In genomic region chr19:46014534-46014933, GRCh38 we compare ENCODE assay signal across 10 cellular contexts. TPM values are rescaled to one million over a fixed set of nuclear protein-coding genes. Genes with fewer than 3 reads are reported as not detected.
A peak's percentile ranks its signal among the peaks of the same experiment; 100 is the strongest.
DNase-seq lines count a peak whose midpoint lies in the region; ATAC-seq and TF ChIP-seq lines count a peak whose summit lies in the region.
"Had no signal": no experiment of that assay in that cellular context is flagged by ENCODE, and none has a peak within 500 bp of the region (broad histone marks: within the 10 kb centered on the region; RNA-seq: fewer than 3 reads in every experiment).

No MANE protein-coding gene starts in this region.

- H3K9me3 Mint-ChIP-seq in activated B cell treated with CpG ODN at 0.5 μM for 24 hours = no peaks in the 10 kb centered on the region

- no peak overlapping the region for H2AFZ ChIP-seq in PC-3 (ENCODE audit: low read length)

- no peaks in the 10 kb centered on the region for H3K79me2 ChIP-seq in PC-3 (ENCODE audit: low read length)

- H3K4me1 ChIP-seq in iPS-15b (ENCODE audit: control insufficient read depth, insufficient read depth, low read length) (peaks cover 4% of the 10 kb centered on the region), PC-3 (ENCODE audit: insufficient read depth, low read length) (no peaks in the 10 kb centered on the region)

- H3K36me3 ChIP-seq in iPS-15b (ENCODE audit: control insufficient read depth, insufficient read depth, low read length) = peaks cover 8% of the 10 kb centered on the region
- H3K36me3 ChIP-seq in PC-3 (ENCODE audit: low read depth, low read length) = no peaks in the 10 kb centered on the region

- intact Hi-C loops in activated B cell treated with CpG ODN at 0.5 μM for 24 hours (cut with micrococcal nuclease) (loop anchor here (5.0 kb wide), 1 partner anchor 253 kb away; no protein-coding TSS in a partner anchor), PC-3 (cut with micrococcal nuclease) (no loop called here)

- no peak overlapping the region for H3K4me2 ChIP-seq in PC-3 (ENCODE audit: low read length)

- H3K4me1 Mint-ChIP-seq in activated B cell treated with CpG ODN at 0.5 μM for 24 hours = peaks cover 19% of the 10 kb centered on the region

- no peak overlapping the region for H3K27ac ChIP-seq in PC-3 (ENCODE audit: low read length)
- H3K27ac ChIP-seq: HL-60 had no signal

- BruUV-seq in PC-3 (replicated peaks; lab: Mats Ljungman, UMichigan) = no TSS peak

- H3K27me3 Mint-ChIP-seq in activated B cell treated with CpG ODN at 0.5 μM for 24 hours = peaks cover 12% of the 10 kb centered on the region

- H3F3A ChIP-seq in PC-3 (ENCODE audit: low read length, unreplicated experiment) = no peaks in the 10 kb centered on the region

- no peak overlapping the region for H3K27ac Mint-ChIP-seq in activated B cell treated with CpG ODN at 0.5 μM for 24 hours

- POLR2A ChIA-PET in activated B cell treated with CpG ODN at 0.5 μM for 24 hours (lab: Charles Lee) (no interaction called here), PC-3 (lab: Charles Lee; ENCODE audit: unreplicated experiment) (no interaction called here)

- peak overlapping the region; percentile 64 for H3K4me3 Mint-ChIP-seq in activated B cell treated with CpG ODN at 0.5 μM for 24 hours

- DNase-seq in DMS53 (lab: John Stamatoyannopoulos, UW) = peak; percentile 46
- DNase-seq in DMS53 treated with DMSO at 0.1 percent for 48 hours (lab: John Stamatoyannopoulos, UW; ENCODE audit: unreplicated experiment) = no peak
- no peak for DNase-seq in activated B cell treated with CpG ODN at 0.5 μM for 24 hours
- no peak for DNase-seq in skeletal muscle cell (ENCODE audit: low read depth)
- no peak for DNase-seq in PC-3
- no peak for DNase-seq in COLO668 (lab: John Stamatoyannopoulos, UW; ENCODE audit: unreplicated experiment)

- H3K4me3 ChIP-seq in iPS-15b (ENCODE audit: low read depth, low read length) (peak overlapping the region; percentile 66), skeletal muscle cell (ENCODE audit: low read depth, low read length) (peak overlapping the region; percentile 18), PC-3 (ENCODE audit: low read length) (no peak overlapping the region)

- H3K9me2 ChIP-seq in PC-3 (replicated peaks; ENCODE audit: low read length) = no peaks in the 10 kb centered on the region

- H4K20me1 ChIP-seq in PC-3 (ENCODE audit: low read length) = no peaks in the 10 kb centered on the region

- ATAC-seq in activated B cell treated with CpG ODN at 0.5 μM for 24 hours (ENCODE audit: low read depth) (no peak), PC-3 (no peak), HG02884 (IDR thresholded peaks at IDR 0.05; ENCODE audit: unreplicated experiment) (no peak)

- H3K9me3 ChIP-seq in iPS-15b (ENCODE audit: control insufficient read depth, insufficient read depth, low read length) (no peaks in the 10 kb centered on the region), PC-3 (ENCODE audit: low read length) (no peaks in the 10 kb centered on the region)

- peaks cover 12% of the 10 kb centered on the region for H3K36me3 Mint-ChIP-seq in activated B cell treated with CpG ODN at 0.5 μM for 24 hours (ENCODE audit: low read depth)

- peaks cover 20% of the 10 kb centered on the region for H3K27me3 ChIP-seq in iPS-15b (ENCODE audit: control insufficient read depth, insufficient read depth, low read length)
- H3K27me3 ChIP-seq in PC-3 (ENCODE audit: low read length) = no peaks in the 10 kb centered on the region

- TF ChIP-seq CTCF in activated B cell treated with CpG ODN at 0.5 μM for 24 hours (IDR thresholded peaks at IDR 0.05) (no peak), PC-3 (conservative IDR thresholded peaks at IDR 0.05; ENCODE audit: low read depth, low read length) (no peak)

- CTCF ChIA-PET in activated B cell treated with CpG ODN at 0.5 μM for 24 hours (lab: Charles Lee) (no interaction called here), PC-3 (lab: Charles Lee) (no interaction called here)

- H3K9ac ChIP-seq in iPS-15b (ENCODE audit: low read depth, low read length) (no peak overlapping the region), PC-3 (ENCODE audit: low read length) (no peak overlapping the region)

RNA-seq across cellular contexts. Expression of gene PGLYRP1, which starts 8.3 kb away (rescaled TPM):
- total RNA-seq in activated B cell treated with CpG ODN at 0.5 μM for 24 hours (not detected in 2 replicates), PC-3 (2014; rRNA removed) (not detected in 2 replicates)
- total RNA-seq: A172 had no signal

RNA-seq across cellular contexts. Expression of gene CCDC61, which starts 19.3 kb away (rescaled TPM):
- total RNA-seq in activated B cell treated with CpG ODN at 0.5 μM for 24 hours (24.9 and 26.9 TPM in 2 replicates), PC-3 (2014; rRNA removed) (6.3 and 7.7 TPM in 2 replicates)

RNA-seq across cellular contexts. Expression of gene IGFL4, which starts 26.3 kb away (rescaled TPM):
- total RNA-seq in activated B cell treated with CpG ODN at 0.5 μM for 24 hours (not detected in 2 replicates), PC-3 (2014; rRNA removed) (not detected in 2 replicates)
- total RNA-seq: A172 had no signal

RNA-seq across cellular contexts. Expression of gene NOVA2, which starts 40.9 kb away (rescaled TPM):
- total RNA-seq in activated B cell treated with CpG ODN at 0.5 μM for 24 hours (not detected in 2 replicates), PC-3 (2014; rRNA removed) (0.06 TPM in 1 of 2 replicates, not detected in the other)
